In genomic region chr1:45840704-45841103, GRCh38 we compare ENCODE assay signal across 16 cellular contexts. TPM values are rescaled to one million over a fixed set of nuclear protein-coding genes. Genes with fewer than 3 reads are reported as not detected.
DNase-seq lines count a peak whose midpoint lies in the region; ATAC-seq, FAIRE-seq and TF ChIP-seq lines count a peak whose summit lies in the region.
"Had no signal": no experiment of that assay in that cellular context is flagged by ENCODE, and none has a peak within 500 bp of the region (broad histone marks: within the 10 kb centered on the region; RNA-seq: fewer than 3 reads in every experiment).

No MANE protein-coding gene starts in this region.

- H3K9me3 Mint-ChIP-seq in activated T-cell treated with anti-CD3 and anti-CD28 coated beads, Interleukin-2, amount 50 U/mL, for 4 hours: no peaks in the 10 kb centered on the region
- H3K9me3 Mint-ChIP-seq: CD14-positive monocyte, mesothelial cell of epicardium had no signal

- H3K27me3 ChIP-seq in GM12878 (replicated peaks in 1 of 2; ENCODE audit: control insufficient read depth in 2 of 2, insufficient read depth in 2 of 2, low read length in 1 of 2): no peaks in the 10 kb centered on the region
- H3K27me3 ChIP-seq: uterus had no signal

- H3K4me3 ChIP-seq in GM12878: peak overlapping the region; percentile 23; the same call in 1 of the 2 replicates
- H3K4me3 ChIP-seq: uterus had no signal

- no peaks in the 10 kb centered on the region for H3K9me3 ChIP-seq in GM12878 (replicated peaks; ENCODE audit: control insufficient read depth, insufficient read depth, low read length)
- H3K9me3 ChIP-seq: uterus had no signal

- H3K4me2 ChIP-seq in GM12878 (ENCODE audit: control insufficient read depth, insufficient read depth): peak overlapping the region; percentile 31; the same call in 1 of the 2 replicates

- TF ChIP-seq CTCF in GM12878 (IDR thresholded peaks at IDR 0.05 in 2 of 3, conservative IDR thresholded peaks at IDR 0.05 in 1 of 3; ENCODE audit: control insufficient read depth in 2 of 3, extremely low read depth in 1 of 3, insufficient read depth in 1 of 3, low read depth in 3 of 3, low read length in 3 of 3): no peak

- no peak for TF ChIP-seq RAD21 in GM12878 (IDR thresholded peaks at IDR 0.05; ENCODE audit: insufficient read depth, low read depth, low read length)

- no peaks in the 10 kb centered on the region for H4K20me1 ChIP-seq in GM12878 (ENCODE audit: control insufficient read depth, insufficient read depth)

- DNase-seq in Daoy (ENCODE audit: low read depth) (peak; percentile 14), GM12878 (ENCODE audit: low read depth, low spot score) (no peak), left colon (no peak), SKM-1 treated with dmso at 0.1 percent for 144 hours (lab: John Stamatoyannopoulos, UW; ENCODE audit: unreplicated experiment) (no peak)
- no peak for DNase-seq in activated T-cell treated with anti-CD3 and anti-CD28 coated beads, Interleukin-2, amount 50 U/mL, for 4 hours
- DNase-seq: activated CD4-positive, alpha-beta T cell treated with anti-CD3 and anti-CD28 coated beads for 1 hour; NCI-H2081; retina; uterus had no signal

- POLR2A ChIA-PET in GM12878 (lab: Charles Lee): no interaction called here

- CTCF ChIA-PET in GM12878 (lab: Yijun Ruan, JAX): no interaction called here

- H3K9ac ChIP-seq in GM12878 (ENCODE audit: control insufficient read depth, insufficient read depth, low read length): no peak overlapping the region

- SMC1A ChIA-PET in GM12878 (lab: Charles Lee; ENCODE audit: uncharacterized antibody, unreplicated experiment): interaction anchor here (1.4 kb wide), 1 partner anchor 17 kb away, joined by 3 read pairs; no protein-coding TSS in a partner anchor

- peaks cover 46% of the 10 kb centered on the region for H3K4me1 ChIP-seq in GM12878 (ENCODE audit: control insufficient read depth, insufficient read depth, low read length)

- H3K79me2 ChIP-seq in GM12878 (ENCODE audit: control insufficient read depth, insufficient read depth, low read length): peaks cover 7% of the 10 kb centered on the region

- FAIRE-seq in GM12878 (lab: Jason Lieb, UNC): no peak
- FAIRE-seq: HTR-8/SVneo had no signal

- H3K27me3 Mint-ChIP-seq in activated T-cell treated with anti-CD3 and anti-CD28 coated beads, Interleukin-2, amount 50 U/mL, for 4 hours (ENCODE audit: low read depth): no peaks in the 10 kb centered on the region

- in situ Hi-C loops in GM12878 (cut with MboI): no loop called here

- no peak overlapping the region for H2AFZ ChIP-seq in GM12878 (ENCODE audit: control insufficient read depth, low read depth, low read length)

- RAD21 ChIA-PET in GM12878 (lab: Charles Lee; ENCODE audit: unreplicated experiment): no interaction called here

- H3K36me3 ChIP-seq in GM12878 (ENCODE audit: control insufficient read depth in 2 of 2, insufficient read depth in 2 of 2, low read length in 1 of 2): no peaks in the 10 kb centered on the region
- H3K36me3 ChIP-seq: uterus had no signal

- WGBS in GM12878 (ENCODE audit: insufficient coverage, insufficient replicate concordance, low lambda C conversion rate, missing lambda C conversion rate): 0% methylated on average over 1 of the region's 1 CpG

- H3K36me3 Mint-ChIP-seq in activated T-cell treated with anti-CD3 and anti-CD28 coated beads, Interleukin-2, amount 50 U/mL, for 4 hours (ENCODE audit: insufficient read depth): peaks cover 2% of the 10 kb centered on the region

- H3K4me1 Mint-ChIP-seq in activated T-cell treated with anti-CD3 and anti-CD28 coated beads, Interleukin-2, amount 50 U/mL, for 4 hours (ENCODE audit: low read depth): peaks cover 5% of the 10 kb centered on the region

- ATAC-seq in GM19043 (IDR thresholded peaks at IDR 0.05; ENCODE audit: low read depth, unreplicated experiment): peak; percentile 54
- ATAC-seq in HG03342 (IDR thresholded peaks at IDR 0.05; ENCODE audit: unreplicated experiment): peak; percentile 47
- peak; percentile 63 for ATAC-seq in GM12878
- no peak for ATAC-seq in GM21423 (IDR thresholded peaks at IDR 0.05; ENCODE audit: unreplicated experiment)
- no peak for ATAC-seq in activated T-cell treated with anti-CD3 and anti-CD28 coated beads, Interleukin-2, amount 50 U/mL, for 4 hours
- no peak for ATAC-seq in left colon

- no TSS peak for BruUV-seq in GM12878 (replicated peaks; lab: Mats Ljungman, UMichigan)

- intact Hi-C loops in GM12878 (cut with micrococcal nuclease; ENCODE audit: unreplicated experiment): loop anchor here (5.0 kb wide), 1 partner anchor 88 kb away; the partner anchor contains the start of gene IPP
- intact Hi-C loops in left colon (cut with DNase I, micrococcal nuclease): no loop called here

- H3K4me3 Mint-ChIP-seq in activated T-cell treated with anti-CD3 and anti-CD28 coated beads, Interleukin-2, amount 50 U/mL, for 4 hours: no peak overlapping the region
- H3K4me3 Mint-ChIP-seq: CD14-positive monocyte, mesothelial cell of epicardium had no signal

- no peak for TF ChIP-seq EP300 in GM12878 (IDR thresholded peaks at IDR 0.05; ENCODE audit: borderline replicate concordance in 1 of 2, control insufficient read depth in 1 of 2, low read depth in 2 of 2, low read length in 2 of 2)

- TF ChIP-seq POLR2A in GM12878 (IDR thresholded peaks at IDR 0.05; ENCODE audit: low read depth, low read length): no peak

- H3K27ac ChIP-seq in GM12878 (ENCODE audit: control insufficient read depth, insufficient read depth): peak overlapping the region; percentile 58
- H3K27ac ChIP-seq: RWPE1, uterus had no signal

TF ChIP-seq in GM12878, 131 proteins besides CTCF, POLR2A, EP300 and RAD21 (continues in another document):
- 0 out of 2 replicates have a peak, but pooled peaks have one; percentile 58 for TF ChIP-seq MEF2A (IDR thresholded peaks at IDR 0.05; ENCODE audit: insufficient read depth, low read depth, low read length)
- TF ChIP-seq CREM (IDR thresholded peaks at IDR 0.05; ENCODE audit: low read depth): peak; percentile 26; the same call in 1 of the 2 replicates
- no peak for TF ChIP-seq BCLAF1 (IDR thresholded peaks at IDR 0.05)
- TF ChIP-seq RUNX3 (IDR thresholded peaks at IDR 0.05; ENCODE audit: low read length): 0 out of 2 replicates have a peak, but pooled peaks have one; percentile 10
- peak; percentile 23 for TF ChIP-seq JUNB (IDR thresholded peaks at IDR 0.05)
- TF ChIP-seq ELK1 (IDR thresholded peaks at IDR 0.05; ENCODE audit: low read depth, low read length): no peak
- no peak for TF ChIP-seq EGR1 (IDR thresholded peaks at IDR 0.05; ENCODE audit: borderline replicate concordance in 1 of 2, low read depth in 2 of 2, low read length in 2 of 2)
- TF ChIP-seq SRF (IDR thresholded peaks at IDR 0.05; ENCODE audit: low read depth in 2 of 2, low read length in 2 of 2): peak; percentile 54 to 95; a peak in 2 of 4 replicates

RNA-seq across cellular contexts. Expression of gene MAST2, which starts 37.3 kb away (rescaled TPM):
- total RNA-seq in Daoy (2014; rRNA removed; shearing (Covaris generic)): 10.7 and 17.1 TPM in 2 replicates
- total RNA-seq in GM12878 (2013; cell fraction: nucleolus; rRNA removed): 51.6 and 64.3 TPM in 2 replicates
- total RNA-seq in GM12878 (2014; rRNA removed) (16.7 and 20.2 TPM in 2 replicates), GM12878 (2014; rRNA removed; fragmentation: Illumina TruSeq; extraction: Trizol) (11.7 and 12.2 TPM in 2 replicates), GM12878 (2021) (25.1 and 28.7 TPM in 2 replicates), left colon (100 to 1,000 TPM in 1 of 2 donors, 10 to 100 TPM in 1; 80.3 to 129 TPM)
- polyA plus RNA-seq in GM12878 (2011; ENCODE audit: low read depth): 9.0 TPM
- polyA plus RNA-seq in GM12878 (2011; rRNA removed) (8.3 and 11.3 TPM in 2 replicates), GM12878 (2014; fragmentation: Illumina TruSeq; extraction: Trizol) (13.1 and 17.6 TPM in 2 replicates), GM12878 (2014; fragmentation: Nextera tagmentation; extraction: Ambion mirVana) (1 to 10 TPM; 1.0 to 1.4 TPM), GM12878 (2014; rRNA removed) (15.2 and 16.3 TPM in 2 replicates), GM12878 (2016; fragmentation: Nextera tagmentation; extraction: Ambion mirVana) (10 to 100 TPM; 13.0 to 14.6 TPM)
- 11.9 and 13.8 TPM in 2 replicates for polyA plus RNA-seq in GM12878 (2011; cell fraction: cytosol; rRNA removed)
- 44.4 and 47.3 TPM in 2 replicates for polyA plus RNA-seq in GM12878 (2011; cell fraction: nucleus; rRNA removed)
- 9.2 and 10.6 TPM in 2 replicates for polyA plus RNA-seq in GM12878 (2012)
- polyA minus RNA-seq in GM12878 (2011; rRNA and poly(A)+ RNA removed): 25.2 and 34.2 TPM in 2 replicates
- 13.1 and 13.9 TPM in 2 replicates for polyA minus RNA-seq in GM12878 (2011; cell fraction: cytosol; rRNA and poly(A)+ RNA removed)
- polyA minus RNA-seq in GM12878 (2011; cell fraction: nucleus; rRNA and poly(A)+ RNA removed): 23.3 and 39.6 TPM in 2 replicates
- 10 to 100 TPM; 15.7 to 19.3 (median 17.6) TPM for total RNA-seq in activated T-cell treated with anti-CD3 and anti-CD28 coated beads, Interleukin-2, amount 50 U/mL, for 4 hours

Comparison
In these comparisons a context has a peak if more than half of its experiments do, and no peak if none do; other contexts are left out.
1. ATAC-seq: peak in GM19043 (single experiment), HG03342 (single experiment) and GM12878 (single experiment); none in GM21423 (single experiment), activated T-cell treated with anti-CD3 and anti-CD28 coated beads, Interleukin-2, amount 50 U/mL, for 4 hours (0 of 2) and left colon (single experiment).